In the genomic region with DNA sequence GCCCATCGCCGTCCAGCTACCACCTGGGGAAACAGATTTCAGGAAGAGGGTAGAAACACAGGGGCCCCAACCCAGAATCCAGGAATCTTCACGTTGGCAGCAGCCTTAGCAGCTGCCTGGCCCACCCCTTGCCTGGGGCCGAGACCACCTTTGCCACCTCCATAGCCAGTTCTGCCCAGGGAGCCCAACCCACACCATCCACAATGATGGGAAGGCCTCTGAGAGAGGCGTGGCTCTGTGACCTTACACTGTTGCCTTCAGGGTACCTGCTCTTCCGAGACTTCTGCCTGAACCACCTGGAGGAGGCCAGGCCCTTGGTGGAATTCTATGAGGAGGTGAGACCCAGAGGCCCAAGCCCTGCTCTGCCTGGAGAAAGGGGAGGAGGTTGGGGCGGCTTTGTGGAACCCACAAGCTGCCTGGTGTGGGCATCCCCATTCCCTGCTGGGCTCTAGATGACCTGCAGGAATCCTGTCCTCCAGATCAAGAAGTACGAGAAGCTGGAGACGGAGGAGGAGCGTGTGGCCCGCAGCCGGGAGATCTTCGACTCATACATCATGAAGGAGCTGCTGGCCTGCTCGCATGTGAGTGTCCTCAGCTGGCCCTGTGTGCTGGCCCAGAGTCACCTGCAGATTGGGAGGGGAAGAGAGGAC, we compare ENCODE assay signal across 12 cellular contexts. TPM values are rescaled to one million over a fixed set of nuclear protein-coding genes. Genes with fewer than 3 reads are reported as not detected.
DNase-seq lines count a peak whose midpoint lies in the region; ATAC-seq and TF ChIP-seq lines count a peak whose summit lies in the region.
"Had no signal": no experiment of that assay in that cellular context is flagged by ENCODE, and none has a peak within 500 bp of the region (broad histone marks: within the 10 kb centered on the region; RNA-seq: fewer than 3 reads in every experiment).

No MANE protein-coding gene starts in this region.

- CTCF ChIA-PET in activated B cell treated with CpG ODN at 0.5 μM for 24 hours (lab: Charles Lee) = interaction anchor here (2.9 to 3.1 kb wide), 2 partner anchors 9 to 11 kb away, joined by 15 to 19 read pairs; partner anchors contain the start of genes ANKRD13D and GRK2

- H3K4me1 Mint-ChIP-seq in activated CD4-positive, alpha-beta T cell treated with anti-CD3 and anti-CD28 coated beads, Interleukin-2, amount 10 ng/mL, durations not matched to agents 24 days and 14 days = peaks cover 44% of the 10 kb centered on the region
- H3K4me1 Mint-ChIP-seq in activated B cell treated with CpG ODN at 0.5 μM for 24 hours = peaks cover 70% of the 10 kb centered on the region
- H3K4me1 Mint-ChIP-seq in stimulated activated memory B cell treated with anti-CD40 and anti-IgM and Interleukin-4, amounts not matched to agents 10 μg/mL and 1 μg/mL and 100 μg/mL, for 72 hours = peaks cover 68% of the 10 kb centered on the region

- H3K27me3 ChIP-seq in left ventricle myocardium inferior (ENCODE audit: low read depth) = no peaks in the 10 kb centered on the region

- no peak for TF ChIP-seq CTCF in activated B cell treated with CpG ODN at 0.5 μM for 24 hours (IDR thresholded peaks at IDR 0.05)
- TF ChIP-seq CTCF in left ventricle myocardium inferior (IDR thresholded peaks at IDR 0.05; ENCODE audit: borderline replicate concordance) = no peak

- no peaks in the 10 kb centered on the region for H3K9me3 ChIP-seq in left ventricle myocardium inferior (replicated peaks)
- H3K9me3 ChIP-seq: thoracic aorta had no signal

- peaks cover 58% of the 10 kb centered on the region for H3K36me3 ChIP-seq in left ventricle myocardium inferior

- intact Hi-C loops in activated CD4-positive, alpha-beta T cell treated with anti-CD3 and anti-CD28 coated beads, Interleukin-2, amount 10 ng/mL, durations not matched to agents 24 days and 14 days (cut with micrococcal nuclease) = loop anchor here (10.0 kb wide), 1 partner anchor 756 kb away; the partner anchor contains the start of genes NDUFS8 and TCIRG1
- intact Hi-C loops in activated B cell treated with CpG ODN at 0.5 μM for 24 hours (cut with micrococcal nuclease) = no loop called here
- intact Hi-C loops in left ventricle myocardium inferior (cut with micrococcal nuclease) = no loop called here

- H3K27ac Mint-ChIP-seq in activated CD4-positive, alpha-beta T cell treated with anti-CD3 and anti-CD28 coated beads, Interleukin-2, amount 10 ng/mL, durations not matched to agents 24 days and 14 days = peak overlapping the region; percentile 99
- peak overlapping the region; percentile 98 for H3K27ac Mint-ChIP-seq in activated B cell treated with CpG ODN at 0.5 μM for 24 hours
- peak overlapping the region; percentile 96 for H3K27ac Mint-ChIP-seq in stimulated activated memory B cell treated with anti-CD40 and anti-IgM and Interleukin-4, amounts not matched to agents 10 μg/mL and 1 μg/mL and 100 μg/mL, for 72 hours

- ATAC-seq in activated B cell treated with CpG ODN at 0.5 μM for 24 hours (ENCODE audit: low read depth) (no peak), HG02610 (IDR thresholded peaks at IDR 0.05; ENCODE audit: unreplicated experiment) (no peak), GM21786 (IDR thresholded peaks at IDR 0.05; ENCODE audit: unreplicated experiment) (no peak)
- no peak for ATAC-seq in stimulated activated memory B cell treated with anti-CD40 and anti-IgM and Interleukin-4, amounts not matched to agents 10 μg/mL and 1 μg/mL and 100 μg/mL, for 72 hours

- H3K4me1 ChIP-seq in left ventricle myocardium inferior = peaks cover 78% of the 10 kb centered on the region

- H3K9me3 Mint-ChIP-seq in activated CD4-positive, alpha-beta T cell treated with anti-CD3 and anti-CD28 coated beads, Interleukin-2, amount 10 ng/mL, durations not matched to agents 24 days and 14 days = no peaks in the 10 kb centered on the region
- H3K9me3 Mint-ChIP-seq in activated B cell treated with CpG ODN at 0.5 μM for 24 hours = no peaks in the 10 kb centered on the region
- H3K9me3 Mint-ChIP-seq in stimulated activated memory B cell treated with anti-CD40 and anti-IgM and Interleukin-4, amounts not matched to agents 10 μg/mL and 1 μg/mL and 100 μg/mL, for 72 hours = no peaks in the 10 kb centered on the region

- no peak for DNase-seq in activated CD4-positive, alpha-beta T cell treated with anti-CD3 and anti-CD28 coated beads, Interleukin-2, amount 10 ng/mL, durations not matched to agents 24 days and 14 days
- DNase-seq in activated CD4-positive, alpha-beta T cell treated with anti-CD3 and anti-CD28 coated beads, Interleukin-2, amount 50 U/mL, for 4 hours = no peak
- DNase-seq in activated B cell treated with CpG ODN at 0.5 μM for 24 hours (no peak), left ventricle myocardium inferior (no peak), HT-29 (ENCODE audit: low spot score) (no peak)
- DNase-seq: NCI-H2171, RPMI8226 had no signal

- peak overlapping the region; percentile 81 for H3K4me3 Mint-ChIP-seq in activated CD4-positive, alpha-beta T cell treated with anti-CD3 and anti-CD28 coated beads, Interleukin-2, amount 10 ng/mL, durations not matched to agents 24 days and 14 days
- no peak overlapping the region for H3K4me3 Mint-ChIP-seq in activated B cell treated with CpG ODN at 0.5 μM for 24 hours
- H3K4me3 Mint-ChIP-seq in stimulated activated memory B cell treated with anti-CD40 and anti-IgM and Interleukin-4, amounts not matched to agents 10 μg/mL and 1 μg/mL and 100 μg/mL, for 72 hours = peak overlapping the region; percentile 23

- no peaks in the 10 kb centered on the region for H3K27me3 Mint-ChIP-seq in activated CD4-positive, alpha-beta T cell treated with anti-CD3 and anti-CD28 coated beads, Interleukin-2, amount 10 ng/mL, durations not matched to agents 24 days and 14 days
- H3K27me3 Mint-ChIP-seq in activated B cell treated with CpG ODN at 0.5 μM for 24 hours = no peaks in the 10 kb centered on the region
- no peaks in the 10 kb centered on the region for H3K27me3 Mint-ChIP-seq in stimulated activated memory B cell treated with anti-CD40 and anti-IgM and Interleukin-4, amounts not matched to agents 10 μg/mL and 1 μg/mL and 100 μg/mL, for 72 hours

- peak overlapping the region; percentile 94 for H3K27ac ChIP-seq in left ventricle myocardium inferior (replicated peaks)
- H3K27ac ChIP-seq: epithelial cell of prostate had no signal

- H3K4me3 ChIP-seq in left ventricle myocardium inferior = no peak overlapping the region
- H3K4me3 ChIP-seq: thoracic aorta had no signal

- peaks cover 66% of the 10 kb centered on the region for H3K36me3 Mint-ChIP-seq in activated CD4-positive, alpha-beta T cell treated with anti-CD3 and anti-CD28 coated beads, Interleukin-2, amount 10 ng/mL, durations not matched to agents 24 days and 14 days (ENCODE audit: low read depth)
- peaks cover 58% of the 10 kb centered on the region for H3K36me3 Mint-ChIP-seq in activated B cell treated with CpG ODN at 0.5 μM for 24 hours (ENCODE audit: low read depth)
- H3K36me3 Mint-ChIP-seq in stimulated activated memory B cell treated with anti-CD40 and anti-IgM and Interleukin-4, amounts not matched to agents 10 μg/mL and 1 μg/mL and 100 μg/mL, for 72 hours = peaks cover 76% of the 10 kb centered on the region

- POLR2A ChIA-PET in activated B cell treated with CpG ODN at 0.5 μM for 24 hours (lab: Charles Lee) = interaction anchor here (0.6 to 5.2 kb wide), 5 partner anchors 9 to 197 kb away, joined by 3 to 164 read pairs (median 10); partner anchors contain the start of genes ANKRD13D and GRK2

RNA-seq across cellular contexts. Expression of gene ANKRD13D, which starts 10.0 kb away (rescaled TPM):
- total RNA-seq in activated CD4-positive, alpha-beta T cell treated with anti-CD3 and anti-CD28 coated beads, Interleukin-2, amount 10 ng/mL, durations not matched to agents 24 days and 14 days = 114 and 124 TPM in 2 replicates
- total RNA-seq in activated B cell treated with CpG ODN at 0.5 μM for 24 hours = 97.2 and 116 TPM in 2 replicates
- total RNA-seq in left ventricle myocardium inferior = 11.8 TPM
- total RNA-seq in HT-29 (2014; rRNA removed; shearing (Covaris generic)) = 100 and 107 TPM in 2 replicates

RNA-seq across cellular contexts. Expression of gene GRK2, which starts 12.8 kb away (rescaled TPM):
- 244 and 248 TPM in 2 replicates for total RNA-seq in activated CD4-positive, alpha-beta T cell treated with anti-CD3 and anti-CD28 coated beads, Interleukin-2, amount 10 ng/mL, durations not matched to agents 24 days and 14 days
- total RNA-seq in activated B cell treated with CpG ODN at 0.5 μM for 24 hours (159 and 175 TPM in 2 replicates), left ventricle myocardium inferior (53.8 TPM)
- 270 and 294 TPM in 2 replicates for total RNA-seq in HT-29 (2014; rRNA removed; shearing (Covaris generic))

RNA-seq across cellular contexts. Expression of gene SSH3, which starts 24.3 kb away (rescaled TPM):
- 7.1 and 8.1 TPM in 2 replicates for total RNA-seq in activated CD4-positive, alpha-beta T cell treated with anti-CD3 and anti-CD28 coated beads, Interleukin-2, amount 10 ng/mL, durations not matched to agents 24 days and 14 days
- total RNA-seq in activated B cell treated with CpG ODN at 0.5 μM for 24 hours (5.1 and 7.7 TPM in 2 replicates), left ventricle myocardium inferior (14.9 TPM)
- 180 TPM in 2 replicates for total RNA-seq in HT-29 (2014; rRNA removed; shearing (Covaris generic))

Comparison
In these comparisons a context has a peak if more than half of its experiments do, and no peak if none do; other contexts are left out.
1. RNA of gene SSH3, which starts 24.3 kb away (total RNA-seq): 180 TPM in HT-29; 14.9 TPM in left ventricle myocardium inferior (single experiment), 7.1 to 8.1 TPM in activated CD4-positive, alpha-beta T cell treated with anti-CD3 and anti-CD28 coated beads, Interleukin-2, amount 10 ng/mL, durations not matched to agents 24 days and 14 days and 5.1 to 7.7 TPM in activated B cell treated with CpG ODN at 0.5 μM for 24 hours; every median in the first group is over 10 times any median in the second.
2. Peak in every context shown above with its lines, with median percentiles within 50 percentile points of each other: H3K27ac Mint-ChIP-seq.